ENCODE assay signal across 26 cellular contexts in the genomic region with DNA sequence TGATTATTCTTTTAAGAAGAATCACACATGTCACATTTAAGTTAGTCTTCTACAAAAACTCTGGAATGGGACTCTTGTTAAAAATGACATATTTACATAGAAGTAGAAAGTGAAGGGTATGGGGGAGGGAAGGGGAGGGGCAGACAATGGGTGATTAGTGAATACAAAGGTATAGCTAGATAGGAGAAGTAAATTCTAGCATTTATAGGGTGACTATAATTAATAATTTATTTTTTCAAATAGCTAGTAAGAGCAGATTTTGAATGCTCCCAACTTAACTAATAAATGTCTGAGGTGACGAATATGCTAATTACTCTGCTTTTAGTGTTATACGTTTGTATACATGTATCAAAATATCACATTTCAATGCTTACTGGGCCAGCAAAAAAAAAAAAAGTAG.
"Had no signal": no experiment of that assay in that cellular context is flagged by ENCODE, and none has a peak within 500 bp of the region (broad histone marks: within the 10 kb centered on the region; RNA-seq: fewer than 3 reads in every experiment).

No MANE protein-coding gene starts in this region.

- DNase-seq: colonic mucosa; cortex of kidney; dermis blood vessel endothelial cell; dorsolateral prefrontal cortex; effector CD4-positive, alpha-beta T cell; effector CD8-positive, alpha-beta T cell; effector memory CD4-positive, alpha-beta T cell; effector memory CD8-positive, alpha-beta T cell; endodermal cell; erythroblast; esophagus squamous epithelium; foreskin fibroblast; foreskin keratinocyte; foreskin melanocyte; gastrocnemius medialis; glutamatergic neuron; head of caudate nucleus; heart left ventricle; heart right ventricle had no signal

- ATAC-seq: effector memory CD8-positive, alpha-beta T cell; esophagus mucosa; foreskin keratinocyte; gastrocnemius medialis; gastroesophageal sphincter; heart left ventricle; heart right ventricle had no signal

- H3K27ac ChIP-seq: colonic mucosa, coronary artery, dorsolateral prefrontal cortex, epithelial cell of prostate, esophagus muscularis mucosa, esophagus squamous epithelium, foreskin keratinocyte, gastrocnemius medialis, gastroesophageal sphincter, heart left ventricle, heart right ventricle had no signal

- H3K9me3 ChIP-seq: colonic mucosa, esophagus muscularis mucosa, esophagus squamous epithelium, gastrocnemius medialis, gastroesophageal sphincter, heart left ventricle, heart right ventricle had no signal

- H3K36me3 ChIP-seq: colonic mucosa had no signal

- H3K4me3 ChIP-seq: colonic mucosa, coronary artery, dorsolateral prefrontal cortex, esophagus muscularis mucosa, esophagus squamous epithelium, gastrocnemius medialis, gastroesophageal sphincter, heart left ventricle, heart right ventricle had no signal

- H3K27me3 ChIP-seq: colonic mucosa, dorsolateral prefrontal cortex, esophagus muscularis mucosa, esophagus squamous epithelium, foreskin keratinocyte, gastrocnemius medialis, gastroesophageal sphincter, heart left ventricle, heart right ventricle had no signal

- FAIRE-seq: endometrium, endothelial cell of umbilical vein had no signal

- H3K4me1 ChIP-seq: colonic mucosa, esophagus muscularis mucosa, esophagus squamous epithelium, foreskin keratinocyte, gastrocnemius medialis, gastroesophageal sphincter, heart left ventricle, heart right ventricle had no signal
